ENCODE assay signal across 23 cellular contexts in the genomic region with DNA sequence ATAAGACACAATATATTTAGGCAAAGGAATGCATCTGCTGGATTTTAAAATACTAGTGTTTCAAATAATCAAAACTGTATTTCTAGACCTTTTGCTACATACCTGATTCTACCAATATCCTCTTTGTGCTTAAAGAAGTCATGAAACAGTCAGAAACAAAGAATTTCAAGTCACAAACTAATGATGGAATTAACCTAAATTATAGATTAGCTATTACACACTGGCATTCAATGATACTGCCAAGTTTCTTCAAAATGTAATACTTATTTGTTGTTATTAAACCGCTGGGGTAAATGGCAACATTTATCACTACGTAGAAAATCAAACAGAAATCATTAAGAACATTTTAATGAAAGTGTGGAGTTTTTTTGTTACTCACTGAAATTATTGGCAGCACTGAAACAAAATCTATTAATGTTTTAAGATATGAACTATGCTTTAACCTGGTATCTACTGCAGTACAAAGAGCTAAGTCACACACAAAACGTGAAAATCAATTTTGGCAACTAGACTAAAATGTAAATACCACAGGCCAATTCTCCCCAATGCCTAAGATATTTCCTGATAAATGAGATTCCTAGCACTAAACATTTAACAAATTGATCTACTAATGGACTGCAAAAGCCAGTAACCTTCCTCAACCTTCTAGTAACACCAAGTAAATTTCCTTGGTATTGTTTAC. TPM values are rescaled to one million over a fixed set of nuclear protein-coding genes. Genes with fewer than 3 reads are reported as not detected.
DNase-seq lines count a peak whose midpoint lies in the region; FAIRE-seq and TF ChIP-seq lines count a peak whose summit lies in the region.
"Had no signal": no experiment of that assay in that cellular context is flagged by ENCODE, and none has a peak within 500 bp of the region (broad histone marks: within the 10 kb centered on the region; RNA-seq: fewer than 3 reads in every experiment).

No MANE protein-coding gene starts in this region.

- H3K4me1 ChIP-seq in ACC112 (ENCODE audit: control insufficient read depth, insufficient read depth, low read length, unreplicated experiment) = peaks cover 71% of the 10 kb centered on the region
- peaks cover 0 to 39% of the 10 kb centered on the region in 2 donors for H3K4me1 ChIP-seq in ascending aorta
- peaks cover 65% of the 10 kb centered on the region for H3K4me1 ChIP-seq in keratinocyte (ENCODE audit: control insufficient read depth, extremely low read depth, insufficient read depth, low read length)
- no peaks in the 10 kb centered on the region for H3K4me1 ChIP-seq in endodermal cell (ENCODE audit: control insufficient read depth, insufficient read depth, low read length)

- no peaks in the 10 kb centered on the region; the same call in 1 of the 2 replicates for H3K36me3 ChIP-seq in ACC112 (ENCODE audit: insufficient read depth, low read length)
- no peaks in the 10 kb centered on the region for H3K36me3 ChIP-seq in ascending aorta
- peaks cover 0 to 2% of the 10 kb centered on the region in 2 experiments for H3K36me3 ChIP-seq in keratinocyte (ENCODE audit: control insufficient read depth in 2 of 2, extremely low read depth in 1 of 2, insufficient read depth in 2 of 2, low read length in 2 of 2)
- no peaks in the 10 kb centered on the region for H3K36me3 ChIP-seq in endodermal cell (ENCODE audit: control insufficient read depth, insufficient read depth, low read length)

- peak overlapping the region; percentile 74 for H3K9ac ChIP-seq in keratinocyte (ENCODE audit: control insufficient read depth, extremely low read depth, insufficient read depth, low read length)
- no peak overlapping the region for H3K9ac ChIP-seq in endodermal cell (ENCODE audit: extremely low read depth, low read length, poor library complexity, severe bottlenecking)

- H3K9me1 ChIP-seq in keratinocyte (ENCODE audit: control insufficient read depth, extremely low read depth, insufficient read depth, low read length) = no peaks in the 10 kb centered on the region

- H3K27ac Mint-ChIP-seq in endodermal cell = no peak overlapping the region
- H3K27ac Mint-ChIP-seq: activated CD8-positive, alpha-beta T cell treated with anti-CD3 and anti-CD28 coated beads, Interleukin-2, amount 10 ng/mL, durations not matched to agents 7 days and 5 days had no signal

- H3K4me3 Mint-ChIP-seq in endodermal cell = no peak overlapping the region
- H3K4me3 Mint-ChIP-seq: activated CD8-positive, alpha-beta T cell treated with anti-CD3 and anti-CD28 coated beads, Interleukin-2, amount 10 ng/mL, durations not matched to agents 7 days and 5 days; neural crest cell had no signal

- H3K27ac ChIP-seq in ACC112 (ENCODE audit: low read depth, low read length) (peak overlapping the region; percentile 33), ascending aorta (peak overlapping the region; percentile 70 to 83), keratinocyte (ENCODE audit: control insufficient read depth, insufficient read depth, low read length) (peak overlapping the region; percentile 89), endodermal cell (ENCODE audit: low read depth, low read length) (no peak overlapping the region)
- H3K27ac ChIP-seq: A549, dorsolateral prefrontal cortex had no signal

- FAIRE-seq in keratinocyte (lab: Jason Lieb, UNC) = peak; percentile 41
- FAIRE-seq: A549, GM19239 had no signal

- intact Hi-C loops in ascending aorta (cut with DNase I) = loop anchor here (10.0 kb wide), 1 partner anchor 1277 kb away; no protein-coding TSS in a partner anchor

- H3K4me1 Mint-ChIP-seq in endodermal cell = peaks cover 6% of the 10 kb centered on the region

- peak overlapping the region; percentile 95 for H3K4me2 ChIP-seq in keratinocyte (ENCODE audit: control insufficient read depth, extremely low read depth, insufficient read depth, low read depth, low read length)

- H3K79me2 ChIP-seq in ACC112 (ENCODE audit: control insufficient read depth, insufficient read depth, low read length, unreplicated experiment) (peaks cover 88% of the 10 kb centered on the region), keratinocyte (ENCODE audit: control insufficient read depth, insufficient read depth, low read length) (peaks cover 82% of the 10 kb centered on the region)

- TF ChIP-seq CTCF in ascending aorta (IDR thresholded peaks at IDR 0.05) = no peak
- no peak for TF ChIP-seq CTCF in keratinocyte (optimal IDR thresholded peaks at IDR 0.05 in 1 of 3, IDR thresholded peaks at IDR 0.05 in 1 of 3, conservative IDR thresholded peaks at IDR 0.05 in 1 of 3; ENCODE audit: extremely low read depth in 1 of 3, insufficient read depth in 2 of 3, low read length in 3 of 3)
- TF ChIP-seq CTCF in endodermal cell (conservative IDR thresholded peaks at IDR 0.05) = no peak

- no peaks in the 10 kb centered on the region for H3K9me3 Mint-ChIP-seq in endodermal cell
- H3K9me3 Mint-ChIP-seq: neural crest cell had no signal

- H2AFZ ChIP-seq in ACC112 (ENCODE audit: low read length, unreplicated experiment) (no peak overlapping the region), keratinocyte (ENCODE audit: control insufficient read depth, low read length) (no peak overlapping the region)

- no peaks in the 10 kb centered on the region for H3K9me3 ChIP-seq in ascending aorta
- no peaks in the 10 kb centered on the region for H3K9me3 ChIP-seq in keratinocyte (ENCODE audit: control insufficient read depth, low read depth, low read length)
- H3K9me3 ChIP-seq in endodermal cell (ENCODE audit: control insufficient read depth, low read length) = no peaks in the 10 kb centered on the region
- H3K9me3 ChIP-seq: A549 had no signal

- H3K36me3 Mint-ChIP-seq in endodermal cell (ENCODE audit: low read depth) = no peaks in the 10 kb centered on the region

- DNase-seq in ascending aorta (ENCODE audit: low spot score in 2 of 2) = no peak
- no peak for DNase-seq in keratinocyte (ENCODE audit: low read depth, low spot score)
- peak; percentile 81 for DNase-seq in renal cortical epithelial cell (ENCODE audit: low read depth)
- DNase-seq in CD1c-positive myeloid dendritic cell (ENCODE audit: extremely low spot score) = no peak
- no peak for DNase-seq in endodermal cell
- DNase-seq in MV-4-11 (lab: John Stamatoyannopoulos, UW) = no peak
- DNase-seq in foreskin melanocyte = no peak
- DNase-seq: activated CD4-positive, CD25-positive, alpha-beta regulatory T cell treated with anti-CD3 and anti-CD28 coated beads, Interleukin-2, amount 50 U/mL, for 72 hours; activated CD8-positive, alpha-beta T cell treated with anti-CD3 and anti-CD28 coated beads, Interleukin-2, amount 10 ng/mL, durations not matched to agents 7 days and 5 days; activated T-cell treated with anti-CD3 and anti-CD28 coated beads, Interleukin-2, amount 50 U/mL, for 1 hour; dorsolateral prefrontal cortex; NCI-H1092 treated with DMSO at 0.1 percent for 48 hours; NCI-H2029; NCI-H345; NCI-H82; SHP77; stimulated activated CD4-positive, alpha-beta T cell treated with anti-CD3 and anti-CD28 coated beads, Interleukin-2, amount 100 ng/mL, for 24 hours; stimulated activated naive CD4-positive, alpha-beta T cell had no signal

- H3K27me3 ChIP-seq in ACC112 (ENCODE audit: insufficient read depth, low read length) (no peaks in the 10 kb centered on the region), ascending aorta (no peaks in the 10 kb centered on the region), keratinocyte (ENCODE audit: control insufficient read depth, extremely low read depth, insufficient read depth, low read length) (no peaks in the 10 kb centered on the region), endodermal cell (ENCODE audit: control insufficient read depth, insufficient read depth, low read length, poor library complexity, severe bottlenecking) (no peaks in the 10 kb centered on the region)
- H3K27me3 ChIP-seq: dorsolateral prefrontal cortex had no signal

- H4K20me1 ChIP-seq in keratinocyte (ENCODE audit: control insufficient read depth, extremely low read depth, insufficient read depth, low read length) = no peaks in the 10 kb centered on the region

- WGBS in endodermal cell (ENCODE audit: insufficient coverage in 1 of 2, insufficient read length in 1 of 2), 2 experiments = 91 to 93% methylated on average over 2 to 3 of the region's 3 CpGs

- H3K4me3 ChIP-seq in ACC112 (ENCODE audit: low read depth, low read length) (peak overlapping the region; percentile 54), ascending aorta (peak overlapping the region in 1 of 2 donors; percentile 47), keratinocyte (ENCODE audit: control insufficient read depth in 2 of 3, extremely low read depth in 1 of 3, insufficient read depth in 2 of 3, low read depth in 1 of 3, low read length in 3 of 3) (peak overlapping the region in 2 of 3 experiments; percentile 66 to 68), endodermal cell (ENCODE audit: low read length) (no peak overlapping the region)
- H3K4me3 ChIP-seq: A549, skin epidermis had no signal

- H3K27me3 Mint-ChIP-seq in endodermal cell (ENCODE audit: insufficient read depth) = no peaks in the 10 kb centered on the region

- dilution Hi-C loops in keratinocyte (cut with MboI; ENCODE audit: extremely low pct_ligation_motif_present, low sequenced_read_pairs) = no loop called here

RNA-seq across cellular contexts. Expression of gene PDGFC, which starts 19.4 kb away (rescaled TPM):
- 21.0 TPM for total RNA-seq in ascending aorta
- polyA plus RNA-seq in keratinocyte = 19.5 to 29.7 TPM (median 28.9 TPM) in 3 replicates
- 22.1 TPM for polyA plus RNA-seq in keratinocyte (2011; ENCODE audit: low read depth)
- 11.6 and 23.3 TPM in 2 replicates for polyA plus RNA-seq in keratinocyte (2011; cell fraction: cytosol; rRNA removed)
- polyA plus RNA-seq in keratinocyte (2011; cell fraction: nucleus; rRNA removed) = 34.6 and 37.1 TPM in 2 replicates
- 12.8 and 36.2 TPM in 2 replicates for polyA plus RNA-seq in keratinocyte (2012; ENCODE audit: low replicate concordance)
- polyA minus RNA-seq in keratinocyte = 30.0 to 73.6 TPM (median 44.4 TPM) in 3 replicates
- 24.0 TPM for polyA minus RNA-seq in keratinocyte (2011; cell fraction: cytosol; rRNA and poly(A)+ RNA removed)
- polyA minus RNA-seq in keratinocyte (2011; cell fraction: nucleus; rRNA and poly(A)+ RNA removed) = 35.7 and 84.4 TPM in 2 replicates
- 133 and 173 TPM in 2 replicates for total RNA-seq in renal cortical epithelial cell
- 1 to 10 TPM; 5.5 to 6.8 TPM for total RNA-seq in endodermal cell
- 36.7 TPM for polyA plus RNA-seq in endodermal cell (2013, experiment 1 of 2)
- 34.3 TPM for polyA plus RNA-seq in endodermal cell (2013, experiment 2 of 2)
- total RNA-seq: activated CD8-positive, alpha-beta T cell treated with anti-CD3 and anti-CD28 coated beads, Interleukin-2, amount 10 ng/mL, durations not matched to agents 7 days and 5 days had no signal
